ENCODE assay signal across 4 cellular contexts in genomic region chr5:842402-843221, GRCh38. TPM values are rescaled to one million over a fixed set of nuclear protein-coding genes. Genes with fewer than 3 reads are reported as not detected.
"Had no signal": no experiment of that assay in that cellular context is flagged by ENCODE, and none has a peak within 500 bp of the region (broad histone marks: within the 10 kb centered on the region; RNA-seq: fewer than 3 reads in every experiment).

No MANE protein-coding gene starts in this region.

RNA-seq across cellular contexts. Expression of gene ZDHHC11, which starts 8.2 kb away (rescaled TPM):
- total RNA-seq: ascending aorta had no signal

RNA-seq across cellular contexts. Expression of gene TRIP13, which starts 50.1 kb away (rescaled TPM):
- total RNA-seq: ascending aorta had no signal

RNA-seq across cellular contexts. Expression of gene ZDHHC11B, which starts 58.1 kb away (rescaled TPM):
- total RNA-seq: activated T-helper 1 cell treated with anti-CD3 and anti-CD28 coated beads, Interleukin-12 subunit alpha, Interleukin-12 subunit beta, Interleukin-2, Interleukin-4 antibody, amounts not matched to agents 30 ng/mL and 10 ng/mL and 1 ng/mL, durations not matched to agents 14 hours and 24 hours and 36 hours; pulmonary artery endothelial cell had no signal
- polyA plus RNA-seq: SK-N-SH had no signal
